14 cellular contexts compared by ENCODE assay signal in genomic region chr4:4323705-4324534, GRCh38. TPM values are rescaled to one million over a fixed set of nuclear protein-coding genes. Genes with fewer than 3 reads are reported as not detected.
DNase-seq lines count a peak whose midpoint lies in the region; ATAC-seq and TF ChIP-seq lines count a peak whose summit lies in the region.
"Had no signal": no experiment of that assay in that cellular context is flagged by ENCODE, and none has a peak within 500 bp of the region (broad histone marks: within the 10 kb centered on the region; RNA-seq: fewer than 3 reads in every experiment).

No MANE protein-coding gene starts in this region.

- TF ChIP-seq POLR2A in breast epithelium (IDR thresholded peaks at IDR 0.05) = no peak

- no peak for ATAC-seq in HG03139 (IDR thresholded peaks at IDR 0.05; ENCODE audit: unreplicated experiment)

- peak overlapping the region in 4 of 7 donors; percentile 19 to 47 (median 34) for H3K27ac Mint-ChIP-seq in CD4-positive, alpha-beta memory T cell
- peak overlapping the region; percentile 100 for H3K27ac Mint-ChIP-seq in endothelial cell (ENCODE audit: unreplicated experiment)

- no peaks in the 10 kb centered on the region for H3K27me3 ChIP-seq in CD4-positive, alpha-beta memory T cell (ENCODE audit: insufficient read depth, low read length)
- no peaks in the 10 kb centered on the region for H3K27me3 ChIP-seq in breast epithelium
- H3K27me3 ChIP-seq: tibial nerve had no signal

- no peak overlapping the region for H3K27ac ChIP-seq in CD4-positive, alpha-beta memory T cell (ENCODE audit: low read depth, low read length)
- no peak overlapping the region for H3K27ac ChIP-seq in breast epithelium
- H3K27ac ChIP-seq: tibial nerve had no signal

- H3K9me3 Mint-ChIP-seq in CD4-positive, alpha-beta memory T cell = no peaks in the 10 kb centered on the region
- no peaks in the 10 kb centered on the region for H3K9me3 Mint-ChIP-seq in endothelial cell (ENCODE audit: unreplicated experiment)

- no peaks in the 10 kb centered on the region for H3K4me1 ChIP-seq in CD4-positive, alpha-beta memory T cell (ENCODE audit: insufficient read depth, low read length)
- H3K4me1 ChIP-seq in breast epithelium = no peaks in the 10 kb centered on the region
- H3K4me1 ChIP-seq: tibial nerve had no signal

- no peak overlapping the region for H3K4me3 Mint-ChIP-seq in CD4-positive, alpha-beta memory T cell
- peak overlapping the region; percentile 70 for H3K4me3 Mint-ChIP-seq in endothelial cell (ENCODE audit: unreplicated experiment)
- H3K4me3 Mint-ChIP-seq: brain had no signal

- H3K36me3 Mint-ChIP-seq in CD4-positive, alpha-beta memory T cell = peaks cover 14 to 33% of the 10 kb centered on the region in 2 donors
- peaks cover 4% of the 10 kb centered on the region for H3K36me3 Mint-ChIP-seq in endothelial cell (ENCODE audit: low read depth, unreplicated experiment)

- intact Hi-C loops in CD4-positive, alpha-beta memory T cell (cut with micrococcal nuclease) = no loop called here
- intact Hi-C loops in breast epithelium (cut with DNase I; ENCODE audit: low total_unique reads) = no loop called here

- H3K4me1 Mint-ChIP-seq in CD4-positive, alpha-beta memory T cell = no peaks in the 10 kb centered on the region
- H3K4me1 Mint-ChIP-seq in endothelial cell (ENCODE audit: unreplicated experiment) = peaks cover 57% of the 10 kb centered on the region
- H3K4me1 Mint-ChIP-seq: brain had no signal

- DNase-seq in CD4-positive, alpha-beta memory T cell = no peak
- DNase-seq in OCI-M1 (lab: John Stamatoyannopoulos, UW) (peak; percentile 59), endothelial cell (ENCODE audit: low spot score) (peak; percentile 38), mesenteric fat pad (ENCODE audit: low spot score) (peak; percentile 18), dedifferentiated amniotic fluid mesenchymal stem cell (ENCODE audit: extremely low spot score) (no peak), GM10266 (ENCODE audit: extremely low spot score) (no peak), breast epithelium (ENCODE audit: low spot score in 2 of 2) (no peak)
- DNase-seq: activated CD8-positive, alpha-beta memory T cell treated with anti-CD3 and anti-CD28 coated beads for 24 hours; activated naive CD4-positive, alpha-beta T cell; occipital lobe; SHP77 treated with DMSO at 0.1 percent for 48 hours had no signal

- CTCF ChIA-PET in CD4-positive, alpha-beta memory T cell (lab: Charles Lee; ENCODE audit: partially characterized antibody) = interaction anchor here (1.3 kb wide), 1 partner anchor 68 kb away, joined by 3 read pairs; no protein-coding TSS in a partner anchor

- H3K4me3 ChIP-seq in CD4-positive, alpha-beta memory T cell (ENCODE audit: low read length in 2 of 2) = no peak overlapping the region
- no peak overlapping the region for H3K4me3 ChIP-seq in breast epithelium
- H3K4me3 ChIP-seq: tibial nerve had no signal

- no peaks in the 10 kb centered on the region for H3K27me3 Mint-ChIP-seq in CD4-positive, alpha-beta memory T cell
- peaks cover 17% of the 10 kb centered on the region for H3K27me3 Mint-ChIP-seq in endothelial cell (ENCODE audit: unreplicated experiment)
- H3K27me3 Mint-ChIP-seq: brain had no signal

- POLR2A ChIA-PET in CD4-positive, alpha-beta memory T cell (lab: Charles Lee; ENCODE audit: partially characterized antibody) = no interaction called here

- H3K36me3 ChIP-seq in CD4-positive, alpha-beta memory T cell (ENCODE audit: insufficient read depth, low read length) = peaks cover 13% of the 10 kb centered on the region
- no peaks in the 10 kb centered on the region for H3K36me3 ChIP-seq in breast epithelium

- H3K9me3 ChIP-seq in CD4-positive, alpha-beta memory T cell (ENCODE audit: control insufficient read depth in 1 of 2, low read length in 2 of 2) = no peaks in the 10 kb centered on the region
- no peaks in the 10 kb centered on the region for H3K9me3 ChIP-seq in breast epithelium
- H3K9me3 ChIP-seq: tibial nerve had no signal

- no peak for TF ChIP-seq CTCF in endothelial cell (IDR thresholded peaks at IDR 0.05; ENCODE audit: unreplicated experiment)
- TF ChIP-seq CTCF in GM10266 (IDR thresholded peaks at IDR 0.05; ENCODE audit: control insufficient read depth, insufficient read depth, low read depth, missing control alignments) = no peak
- TF ChIP-seq CTCF in breast epithelium (IDR thresholded peaks at IDR 0.05) = no peak

RNA-seq across cellular contexts. Expression of gene ZBTB49, which starts 33.9 kb away (rescaled TPM):
- 10 to 100 TPM; 18.5 to 20.0 TPM for total RNA-seq in CD4-positive, alpha-beta memory T cell
- polyA plus RNA-seq in CD4-positive, alpha-beta memory T cell = 1 to 10 TPM; 5.3 to 6.0 TPM
- total RNA-seq in endothelial cell (ENCODE audit: unreplicated experiment) (13.3 TPM), mesenteric fat pad (3.8 TPM), breast epithelium (1 to 10 TPM; 2.1 to 9.4 (median 3.9) TPM)

RNA-seq across cellular contexts. Expression of gene LYAR, which starts 34.0 kb away (rescaled TPM):
- total RNA-seq in CD4-positive, alpha-beta memory T cell = 10 to 100 TPM; 74.5 to 79.8 TPM
- 10 to 100 TPM; 59.1 to 66.5 TPM for polyA plus RNA-seq in CD4-positive, alpha-beta memory T cell
- total RNA-seq in endothelial cell (ENCODE audit: unreplicated experiment) (13.2 TPM), mesenteric fat pad (18.2 TPM), breast epithelium (10 to 100 TPM; 11.9 to 17.3 (median 15.1) TPM)

Comparison
In these comparisons a context has a peak if more than half of its experiments do, and no peak if none do; other contexts are left out.
1. DNase-seq: peak in OCI-M1 (single experiment), endothelial cell (single experiment) and mesenteric fat pad (single experiment); none in CD4-positive, alpha-beta memory T cell (0 of 5), dedifferentiated amniotic fluid mesenchymal stem cell (single experiment), GM10266 (single experiment) and breast epithelium (0 of 2).